21 cellular contexts compared by ENCODE assay signal in the genomic region with DNA sequence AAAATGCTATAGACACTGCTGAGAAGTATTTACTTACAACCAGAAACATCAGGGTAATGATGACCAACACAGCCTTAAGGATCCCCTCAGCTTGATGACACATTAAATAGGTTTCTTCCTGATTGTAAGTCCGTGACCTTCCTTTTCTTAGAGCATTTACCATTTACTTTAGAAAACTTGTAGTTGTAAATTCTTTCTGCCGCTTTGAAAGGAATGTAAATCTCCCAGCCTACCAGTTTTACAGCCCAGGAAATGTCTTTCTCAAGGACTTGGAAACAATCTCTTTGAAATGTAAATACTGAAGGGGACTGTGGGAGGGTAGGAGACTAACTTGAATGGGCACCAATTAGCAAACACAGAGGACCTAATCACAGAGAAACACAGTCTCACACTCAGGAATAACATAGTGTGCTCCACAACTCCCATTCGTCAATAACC.
A peak's percentile ranks its signal among the peaks of the same experiment; 100 is the strongest.
DNase-seq lines count a peak whose midpoint lies in the region; ATAC-seq and TF ChIP-seq lines count a peak whose summit lies in the region.
"Had no signal": no experiment of that assay in that cellular context is flagged by ENCODE, and none has a peak within 500 bp of the region (broad histone marks: within the 10 kb centered on the region; RNA-seq: fewer than 3 reads in every experiment).

No MANE protein-coding gene starts in this region.

- WGBS in iPS DF 6.9 (ENCODE audit: insufficient coverage, insufficient read length), result no CpG with 5 or more reads among the region's 3 CpGs

- no peaks in the 10 kb centered on the region for H3K27me3 Mint-ChIP-seq in nephron progenitor cell (ENCODE audit: low read depth, poor library complexity)
- H3K27me3 Mint-ChIP-seq: activated B cell treated with CpG ODN at 0.5 μM for 24 hours; IgD-negative memory B cell; natural killer cell treated with Interleukin-12 subunit alpha and Interleukin-12 subunit beta and Interleukin-15 and Interleukin-18, amount 100 ng/mL, for 72 hours had no signal

- intact Hi-C loops in PC-9 (cut with micrococcal nuclease; ENCODE audit: unreplicated experiment), result no loop called here

- peaks cover 26% of the 10 kb centered on the region for H3K36me3 Mint-ChIP-seq in nephron progenitor cell (ENCODE audit: low read depth)
- H3K36me3 Mint-ChIP-seq in stimulated activated effector memory CD8-positive, alpha-beta T cell treated with anti-CD3 and anti-CD28 coated beads, Interleukin-12 subunit alpha, Interleukin-12 subunit beta, amount 100 ng/mL, for 72 hours, result no peaks in the 10 kb centered on the region
- H3K36me3 Mint-ChIP-seq: natural killer cell treated with Interleukin-12 subunit alpha and Interleukin-12 subunit beta and Interleukin-15 and Interleukin-18, amount 100 ng/mL, for 72 hours had no signal

- POLR2A ChIA-PET in PC-9 (lab: Charles Lee; ENCODE audit: unreplicated experiment), result no interaction called here

- no peak for TF ChIP-seq CTCF in nephron progenitor cell (IDR thresholded peaks at IDR 0.05)
- no peak for TF ChIP-seq CTCF in PC-9 (conservative IDR thresholded peaks at IDR 0.05)

- H3K4me3 ChIP-seq in H7 (ENCODE audit: insufficient read depth, low read depth, low read length), result no peak overlapping the region
- no peak overlapping the region for H3K4me3 ChIP-seq in iPS DF 6.9 (ENCODE audit: low read length)
- no peak overlapping the region for H3K4me3 ChIP-seq in PC-9
- H3K4me3 ChIP-seq: ascending aorta, esophagus squamous epithelium, vagina had no signal

- no peak overlapping the region for H3K4me2 ChIP-seq in PC-9

- no peaks in the 10 kb centered on the region for H3K27me3 ChIP-seq in H7 (ENCODE audit: control insufficient read depth, insufficient read depth, low read length)
- no peaks in the 10 kb centered on the region; the same call in 1 of the 2 replicates for H3K27me3 ChIP-seq in iPS DF 6.9 (ENCODE audit: control insufficient read depth, insufficient read depth, low read length)
- H3K27me3 ChIP-seq in PC-9 (ENCODE audit: insufficient read depth, low read depth), result no peaks in the 10 kb centered on the region
- H3K27me3 ChIP-seq: ascending aorta, esophagus squamous epithelium, vagina had no signal

- no TSS peak for BruUV-seq in PC-9 (replicated peaks; lab: Mats Ljungman, UMichigan)

- ATAC-seq in stimulated activated effector memory CD8-positive, alpha-beta T cell treated with anti-CD3 and anti-CD28 coated beads, Interleukin-12 subunit alpha, Interleukin-12 subunit beta, amount 100 ng/mL, for 72 hours, result no peak
- ATAC-seq: activated CD8-positive, alpha-beta T cell treated with anti-CD3 and anti-CD28 coated beads, Interleukin-2, amount 10 ng/mL, durations not matched to agents 7 days and 5 days; natural killer cell treated with Interleukin-12 subunit alpha and Interleukin-12 subunit beta and Interleukin-15 and Interleukin-18, amount 100 ng/mL, for 72 hours had no signal

- H3K9me2 ChIP-seq in PC-9 (ENCODE audit: insufficient read depth), result no peaks in the 10 kb centered on the region

- H3K36me3 ChIP-seq in H7 (replicated peaks; ENCODE audit: control insufficient read depth, insufficient read depth, low read length) (no peaks in the 10 kb centered on the region), iPS DF 6.9 (ENCODE audit: control insufficient read depth, insufficient read depth, low read length) (no peaks in the 10 kb centered on the region), PC-9 (ENCODE audit: low read depth) (no peaks in the 10 kb centered on the region)
- H3K36me3 ChIP-seq: ascending aorta, esophagus squamous epithelium, vagina had no signal

- no peak overlapping the region for H3K27ac ChIP-seq in iPS DF 6.9 (ENCODE audit: low read length)
- H3K27ac ChIP-seq in PC-9, result no peak overlapping the region
- H3K27ac ChIP-seq: ascending aorta, C4-2B, esophagus squamous epithelium, vagina had no signal

- peak overlapping the region; percentile 98 for H3K27ac Mint-ChIP-seq in nephron progenitor cell
- no peak overlapping the region for H3K27ac Mint-ChIP-seq in stimulated activated effector memory CD8-positive, alpha-beta T cell treated with anti-CD3 and anti-CD28 coated beads, Interleukin-12 subunit alpha, Interleukin-12 subunit beta, amount 100 ng/mL, for 72 hours
- H3K27ac Mint-ChIP-seq: activated B cell treated with CpG ODN at 0.5 μM for 24 hours; activated CD8-positive, alpha-beta T cell treated with anti-CD3 and anti-CD28 coated beads, Interleukin-2, amount 10 ng/mL, durations not matched to agents 7 days and 5 days; IgD-negative memory B cell; natural killer cell treated with Interleukin-12 subunit alpha and Interleukin-12 subunit beta and Interleukin-15 and Interleukin-18, amount 100 ng/mL, for 72 hours had no signal

- peaks cover 38% of the 10 kb centered on the region for H3K4me1 Mint-ChIP-seq in nephron progenitor cell
- no peaks in the 10 kb centered on the region for H3K4me1 Mint-ChIP-seq in stimulated activated effector memory CD8-positive, alpha-beta T cell treated with anti-CD3 and anti-CD28 coated beads, Interleukin-12 subunit alpha, Interleukin-12 subunit beta, amount 100 ng/mL, for 72 hours
- H3K4me1 Mint-ChIP-seq: activated B cell treated with CpG ODN at 0.5 μM for 24 hours, IgD-negative memory B cell had no signal

- H3K4me3 Mint-ChIP-seq in nephron progenitor cell, result peak overlapping the region; percentile 32
- no peak overlapping the region for H3K4me3 Mint-ChIP-seq in stimulated activated effector memory CD8-positive, alpha-beta T cell treated with anti-CD3 and anti-CD28 coated beads, Interleukin-12 subunit alpha, Interleukin-12 subunit beta, amount 100 ng/mL, for 72 hours
- H3K4me3 Mint-ChIP-seq: activated B cell treated with CpG ODN at 0.5 μM for 24 hours; activated CD8-positive, alpha-beta T cell treated with anti-CD3 and anti-CD28 coated beads, Interleukin-2, amount 10 ng/mL, durations not matched to agents 7 days and 5 days; IgD-negative memory B cell; natural killer cell treated with Interleukin-12 subunit alpha and Interleukin-12 subunit beta and Interleukin-15 and Interleukin-18, amount 100 ng/mL, for 72 hours had no signal

- H4K20me1 ChIP-seq in PC-9 (ENCODE audit: insufficient read depth), result no peaks in the 10 kb centered on the region

- H3F3A ChIP-seq in PC-9 (ENCODE audit: insufficient read depth, low read depth), result no peaks in the 10 kb centered on the region

- CTCF ChIA-PET in PC-9 (lab: Charles Lee), result no interaction called here

- no peaks in the 10 kb centered on the region for H3K9me3 ChIP-seq in iPS DF 6.9 (ENCODE audit: control insufficient read depth, insufficient read depth, low read length)
- H3K9me3 ChIP-seq in PC-9 (ENCODE audit: insufficient read depth, low read depth), result no peaks in the 10 kb centered on the region
- H3K9me3 ChIP-seq: ascending aorta, esophagus squamous epithelium, vagina had no signal

- H3K79me2 ChIP-seq in PC-9 (ENCODE audit: low read depth), result no peaks in the 10 kb centered on the region

- DNase-seq in H7 (peak; percentile 14), NCI-H510A (lab: John Stamatoyannopoulos, UW) (peak; percentile 75), iPS DF 6.9 (ENCODE audit: low read depth, low spot score) (peak; percentile 77), nephron progenitor cell (peak; percentile 2), DMS 273 treated with DMSO at 0.1 percent for 48 hours (lab: John Stamatoyannopoulos, UW) (no peak), PC-9 (no peak)
- DNase-seq in stimulated activated CD4-positive, alpha-beta T cell treated with anti-CD3 and anti-CD28 coated beads, Interleukin-1b, Interleukin-23, amount 100 ng/mL, for 48 hours, result no peak
- DNase-seq in stimulated activated effector memory CD8-positive, alpha-beta T cell treated with anti-CD3 and anti-CD28 coated beads, Interleukin-12 subunit alpha, Interleukin-12 subunit beta, amount 100 ng/mL, for 72 hours (ENCODE audit: low spot score in 2 of 2), result no peak
- DNase-seq: activated B cell treated with CpG ODN at 0.5 μM for 24 hours; activated CD8-positive, alpha-beta T cell treated with anti-CD3 and anti-CD28 coated beads, Interleukin-2, amount 10 ng/mL, durations not matched to agents 7 days and 5 days; activated naive CD4-positive, alpha-beta T cell treated with anti-CD3 and anti-CD28 coated beads, Interleukin-2, amount 50 U/mL, for 16 hours; activated T-cell treated with anti-CD3 and anti-CD28 coated beads, Interleukin-2, amount 50 U/mL, for 48 hours; effector CD8-positive, alpha-beta T cell; esophagus squamous epithelium; NCI-H187 treated with DMSO at 0.1 percent for 48 hours; NCI-H446 treated with DMSO at 0.1 percent for 48 hours had no signal

- no peak overlapping the region for H2AFZ ChIP-seq in PC-9

- H3K4me1 ChIP-seq in iPS DF 6.9 (ENCODE audit: control insufficient read depth, insufficient read depth, low read length), result no peaks in the 10 kb centered on the region
- no peaks in the 10 kb centered on the region for H3K4me1 ChIP-seq in PC-9 (replicated peaks; ENCODE audit: insufficient read depth)
- H3K4me1 ChIP-seq: ascending aorta, esophagus squamous epithelium, vagina had no signal

- peaks cover 30% of the 10 kb centered on the region for H3K9me3 Mint-ChIP-seq in nephron progenitor cell
- peaks cover 11% of the 10 kb centered on the region for H3K9me3 Mint-ChIP-seq in stimulated activated effector memory CD8-positive, alpha-beta T cell treated with anti-CD3 and anti-CD28 coated beads, Interleukin-12 subunit alpha, Interleukin-12 subunit beta, amount 100 ng/mL, for 72 hours

Comparison
In these comparisons a context has a peak if more than half of its experiments do, and no peak if none do; other contexts are left out.
1. DNase-seq: peak in H7 (single experiment), NCI-H510A (single experiment), iPS DF 6.9 (single experiment) and nephron progenitor cell (single experiment); none in DMS 273 treated with DMSO at 0.1 percent for 48 hours (single experiment), stimulated activated CD4-positive, alpha-beta T cell treated with anti-CD3 and anti-CD28 coated beads, Interleukin-1b, Interleukin-23, amount 100 ng/mL, for 48 hours (single experiment), PC-9 (0 of 2) and stimulated activated effector memory CD8-positive, alpha-beta T cell treated with anti-CD3 and anti-CD28 coated beads, Interleukin-12 subunit alpha, Interleukin-12 subunit beta, amount 100 ng/mL, for 72 hours (0 of 2).